Comparison of ENCODE assay signal across 29 cellular contexts in genomic region chr11:32116668-32117067, GRCh38.
"Had no signal": no experiment of that assay in that cellular context is flagged by ENCODE, and none has a peak within 500 bp of the region (broad histone marks: within the 10 kb centered on the region; RNA-seq: fewer than 3 reads in every experiment).

No MANE protein-coding gene starts in this region.

- H3K9me3 Mint-ChIP-seq: mesothelial cell of epicardium, neural crest cell, type B pancreatic cell had no signal

- ATAC-seq: heart right ventricle; left lobe of liver; mucosa of descending colon; naive thymus-derived CD8-positive, alpha-beta T cell; right lobe of liver; stimulated activated effector memory CD8-positive, alpha-beta T cell treated with anti-CD3 and anti-CD28 coated beads, Interleukin-12 subunit alpha, Interleukin-12 subunit beta, amount 100 ng/mL, for 72 hours had no signal

- H3K9me3 ChIP-seq: esophagus squamous epithelium, heart right ventricle, mucosa of descending colon, neutrophil, right lobe of liver, stomach, testis, tibial artery had no signal

- H3K36me3 ChIP-seq: esophagus squamous epithelium, heart right ventricle, neutrophil, right lobe of liver, stomach, tibial artery had no signal

- DNase-seq: dermis blood vessel endothelial cell; effector memory CD4-positive, alpha-beta T cell; esophagus squamous epithelium; foreskin melanocyte; glutamatergic neuron; heart right ventricle; hypothalamus; kidney; mesenchymal stem cell; mucosa of descending colon; naive thymus-derived CD8-positive, alpha-beta T cell; right lobe of liver; stimulated activated CD4-positive, alpha-beta T cell treated with anti-CD3 and anti-CD28 coated beads, Interleukin-12 subunit alpha, Interleukin-12 subunit beta, amount 100 ng/mL, for 4 hours; stimulated activated CD4-positive, alpha-beta T cell treated with anti-CD3 and anti-CD28 coated beads, Interleukin-2, amount 100 ng/mL, for 24 hours; stimulated activated CD4-positive, alpha-beta T cell treated with anti-CD3 and anti-CD28 coated beads, Interleukin-4, amount 100 ng/mL, for 24 hours; stimulated activated naive CD4-positive, alpha-beta T cell treated with Interleukin-2 at 50 U/mL for 16 hours; stomach; testis; tibial artery had no signal

- H3K36me3 Mint-ChIP-seq: mesothelial cell of epicardium; naive thymus-derived CD8-positive, alpha-beta T cell; stimulated activated effector memory CD8-positive, alpha-beta T cell treated with anti-CD3 and anti-CD28 coated beads, Interleukin-12 subunit alpha, Interleukin-12 subunit beta, amount 100 ng/mL, for 72 hours; type B pancreatic cell had no signal

- H3K27ac ChIP-seq: coronary artery, esophagus squamous epithelium, heart right ventricle, neutrophil, parathyroid adenoma, right lobe of liver, stomach, testis, tibial artery had no signal

- H3K4me3 ChIP-seq: coronary artery, esophagus squamous epithelium, heart right ventricle, mucosa of descending colon, right lobe of liver, smooth muscle cell, stomach, testis, tibial artery had no signal

- H3K4me1 ChIP-seq: esophagus squamous epithelium, heart right ventricle, right lobe of liver, stomach, tibial artery had no signal

- H3K27ac Mint-ChIP-seq: mesothelial cell of epicardium; naive thymus-derived CD8-positive, alpha-beta T cell; progenitor cell of endocrine pancreas; stimulated activated effector memory CD8-positive, alpha-beta T cell treated with anti-CD3 and anti-CD28 coated beads, Interleukin-12 subunit alpha, Interleukin-12 subunit beta, amount 100 ng/mL, for 72 hours; type B pancreatic cell had no signal

- H3K4me3 Mint-ChIP-seq: mesothelial cell of epicardium; naive thymus-derived CD8-positive, alpha-beta T cell; neural crest cell; stimulated activated effector memory CD8-positive, alpha-beta T cell treated with anti-CD3 and anti-CD28 coated beads, Interleukin-12 subunit alpha, Interleukin-12 subunit beta, amount 100 ng/mL, for 72 hours; type B pancreatic cell had no signal

- H3K27me3 ChIP-seq: neutrophil, right lobe of liver, testis, tibial artery had no signal
